Comparison of ENCODE assay signal across 9 cellular contexts in the genomic region with DNA sequence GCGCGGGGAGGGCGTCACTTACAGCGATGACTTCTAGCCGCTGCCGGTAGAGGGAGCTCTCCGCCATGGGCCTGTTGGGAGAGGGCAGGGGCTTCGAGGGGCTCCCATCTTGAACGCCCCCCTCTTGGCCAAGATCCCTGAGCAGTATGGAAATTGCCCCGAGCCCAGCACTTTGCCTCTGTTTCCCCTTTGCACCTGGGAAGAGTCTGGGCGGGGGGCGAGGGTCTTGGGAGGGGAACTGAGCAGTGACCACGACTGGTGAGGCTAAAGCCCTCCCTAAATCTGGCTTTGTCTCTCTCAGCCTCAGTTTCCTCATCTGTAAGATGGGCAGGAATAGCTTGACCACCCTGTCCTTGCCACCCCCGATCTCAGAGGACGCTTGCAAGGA. TPM values are rescaled to one million over a fixed set of nuclear protein-coding genes. Genes with fewer than 3 reads are reported as not detected.
DNase-seq lines count a peak whose midpoint lies in the region; ATAC-seq, FAIRE-seq and TF ChIP-seq lines count a peak whose summit lies in the region.
"Had no signal": no experiment of that assay in that cellular context is flagged by ENCODE, and none has a peak within 500 bp of the region (broad histone marks: within the 10 kb centered on the region; RNA-seq: fewer than 3 reads in every experiment).

No MANE protein-coding gene starts in this region.

- H3K4me3 ChIP-seq in A549, result no peak overlapping the region

- FAIRE-seq in A549 (lab: Jason Lieb, UNC) (no peak), GM12892 (lab: Jason Lieb, UNC) (no peak)

- TF ChIP-seq EP300 in A549 (IDR thresholded peaks at IDR 0.05), result no peak

- CTCF ChIA-PET in A549 (lab: Yijun Ruan, JAX), result interaction anchor here (0.6 to 8.8 kb wide), 35 partner anchors 9 to 428 kb away, joined by 3 to 93 read pairs (median 4); partner anchors contain the start of genes ASF1B, IL27RA, MISP3 and NANOS3

- TF ChIP-seq CTCF in A549 (IDR thresholded peaks at IDR 0.05) (peak; percentile 66), HFFc6 (IDR thresholded peaks at IDR 0.05) (peak; percentile 86), type B pancreatic cell (conservative IDR thresholded peaks at IDR 0.05) (peak; percentile 76)

- no peaks in the 10 kb centered on the region for H3K9me3 ChIP-seq in A549

- peaks cover 4% of the 10 kb centered on the region; the same call in 1 of the 2 replicates for H3K4me1 Mint-ChIP-seq in HFFc6 (ENCODE audit: low read depth)
- H3K4me1 Mint-ChIP-seq in activated T-helper 17 cell treated with anti-CD3 and anti-CD28 coated beads, Interleukin-2, amount 50 U/mL, for 72 hours, result peaks cover 8% of the 10 kb centered on the region
- peaks cover 5% of the 10 kb centered on the region for H3K4me1 Mint-ChIP-seq in type B pancreatic cell (ENCODE audit: unreplicated experiment)

- no peaks in the 10 kb centered on the region for H3K36me3 Mint-ChIP-seq in HFFc6 (ENCODE audit: low read depth)
- no peaks in the 10 kb centered on the region for H3K36me3 Mint-ChIP-seq in activated T-helper 17 cell treated with anti-CD3 and anti-CD28 coated beads, Interleukin-2, amount 50 U/mL, for 72 hours (ENCODE audit: low read depth)
- no peaks in the 10 kb centered on the region for H3K36me3 Mint-ChIP-seq in type B pancreatic cell
- H3K36me3 Mint-ChIP-seq: activated naive CD4-positive, alpha-beta T cell treated with anti-CD3 and anti-CD28 coated beads, Interleukin-2, amount 50 U/mL, for 72 hours had no signal

- 19% methylated on average over 15 of the region's 15 CpGs for WGBS in A549 (ENCODE audit: missing lambda C conversion rate)

- no peak for TF ChIP-seq RAD21 in A549 (conservative IDR thresholded peaks at IDR 0.05 in 1 of 2, IDR thresholded peaks at IDR 0.05 in 1 of 2)

- no peak for TF ChIP-seq POLR2A in A549 (IDR thresholded peaks at IDR 0.05; ENCODE audit: low read length)
- TF ChIP-seq POLR2A in GM12892 (IDR thresholded peaks at IDR 0.05; ENCODE audit: low read depth, low read length), result no peak

- no peak for DNase-seq in A549 (ENCODE audit: low read depth in 1 of 2, low spot score in 1 of 2)
- no peak for DNase-seq in HFFc6
- DNase-seq in iPS-NIHi7 (ENCODE audit: extremely low spot score), result peak; percentile 69
- no peak for DNase-seq in type B pancreatic cell (ENCODE audit: extremely low spot score, unreplicated experiment)
- no peak for DNase-seq in GM12892 (ENCODE audit: insufficient read length)
- DNase-seq in GF-D8 (lab: John Stamatoyannopoulos, UW), result no peak

- H3K27ac ChIP-seq in A549, result peak overlapping the region in 1 of 2 experiments; percentile 87; a peak in 2 of 6 replicates

- peaks cover 20% of the 10 kb centered on the region for H3K4me1 ChIP-seq in A549

- H3K4me3 Mint-ChIP-seq in HFFc6 (no peak overlapping the region), type B pancreatic cell (no peak overlapping the region)
- H3K4me3 Mint-ChIP-seq in activated T-helper 17 cell treated with anti-CD3 and anti-CD28 coated beads, Interleukin-2, amount 50 U/mL, for 72 hours, result peak overlapping the region; percentile 72

- POLR2A ChIA-PET in A549 (lab: Yijun Ruan, JAX), result interaction anchor here (0.8 kb wide), 1 partner anchor 13 kb away, joined by 3 read pairs; no protein-coding TSS in a partner anchor

- peak overlapping the region; percentile 95 for H3K4me2 ChIP-seq in A549

- H3K27ac Mint-ChIP-seq in HFFc6, result no peak overlapping the region
- H3K27ac Mint-ChIP-seq in activated T-helper 17 cell treated with anti-CD3 and anti-CD28 coated beads, Interleukin-2, amount 50 U/mL, for 72 hours, result no peak overlapping the region
- no peak overlapping the region for H3K27ac Mint-ChIP-seq in type B pancreatic cell
- H3K27ac Mint-ChIP-seq: activated naive CD4-positive, alpha-beta T cell treated with anti-CD3 and anti-CD28 coated beads, Interleukin-2, amount 50 U/mL, for 72 hours had no signal

- peak in 1 of 2 experiments; percentile 61; a peak in 3 of 6 replicates for ATAC-seq in A549
- ATAC-seq in activated T-helper 17 cell treated with anti-CD3 and anti-CD28 coated beads, Interleukin-2, amount 50 U/mL, for 72 hours (replicated peaks), result peak; percentile 43
- no peak for ATAC-seq in HG03159 (IDR thresholded peaks at IDR 0.05; ENCODE audit: unreplicated experiment)

- peaks cover 16% of the 10 kb centered on the region for H3K27me3 Mint-ChIP-seq in HFFc6 (ENCODE audit: insufficient read depth)
- H3K27me3 Mint-ChIP-seq in activated T-helper 17 cell treated with anti-CD3 and anti-CD28 coated beads, Interleukin-2, amount 50 U/mL, for 72 hours, result peaks cover 11% of the 10 kb centered on the region
- H3K27me3 Mint-ChIP-seq in type B pancreatic cell, result peaks cover 39% of the 10 kb centered on the region

- no peaks in the 10 kb centered on the region for H3K9me3 Mint-ChIP-seq in HFFc6
- H3K9me3 Mint-ChIP-seq in activated T-helper 17 cell treated with anti-CD3 and anti-CD28 coated beads, Interleukin-2, amount 50 U/mL, for 72 hours, result no peaks in the 10 kb centered on the region
- H3K9me3 Mint-ChIP-seq in type B pancreatic cell, result no peaks in the 10 kb centered on the region
- H3K9me3 Mint-ChIP-seq: activated naive CD4-positive, alpha-beta T cell treated with anti-CD3 and anti-CD28 coated beads, Interleukin-2, amount 50 U/mL, for 72 hours had no signal

TF ChIP-seq in A549, 52 proteins besides CTCF, POLR2A, EP300 and RAD21 (continues in another document):
- no peak for TF ChIP-seq RCOR1 (IDR thresholded peaks at IDR 0.05; ENCODE audit: low read depth, low read length)
- TF ChIP-seq HDAC2 (IDR thresholded peaks at IDR 0.05), result no peak
- no peak for TF ChIP-seq MAFK (IDR thresholded peaks at IDR 0.05; ENCODE audit: partially characterized antibody)

RNA-seq across cellular contexts. Expression of gene PALM3, which starts 2.8 kb away (rescaled TPM):
- 0.73 and 0.96 TPM in 2 replicates for polyA plus RNA-seq in A549 (2011; rRNA removed)
- polyA plus RNA-seq in A549 (2012; cell fraction: cytosol; rRNA removed), result 2.3 and 2.6 TPM in 2 replicates
- 2.0 and 2.4 TPM in 2 replicates for polyA plus RNA-seq in A549 (2012; cell fraction: nucleus; rRNA removed)
- polyA plus RNA-seq in A549 (2017; fragmentation: RNase III; extraction: RNeasy Plus Mini Kit Qiagen cat#74134 plus additional on column Dnase treatment), result 7.9 to 12.1 TPM (median 10.2 TPM) in 3 replicates
- 0.92 TPM in 1 of 2 replicates, not detected in the other for polyA minus RNA-seq in A549 (2011; rRNA and poly(A)+ RNA removed)
- total RNA-seq in HFFc6 (2021; fragmentation: NEBNext Ultra II Directional; extraction: Animal tissue kit (Norgen Biotek cat#: 25700)), result 1 to 10 TPM; 1.2 to 4.0 (median 2.8) TPM
- total RNA-seq in activated T-helper 17 cell treated with anti-CD3 and anti-CD28 coated beads, Interleukin-2, amount 50 U/mL, for 72 hours, result not detected
- 0.83 and 8.1 TPM in 2 replicates for total RNA-seq in type B pancreatic cell (ENCODE audit: low replicate concordance)
- polyA plus RNA-seq in GM12892 (2012; ENCODE audit: missing spikeins), result not detected
- total RNA-seq: activated naive CD4-positive, alpha-beta T cell treated with anti-CD3 and anti-CD28 coated beads, Interleukin-2, amount 50 U/mL, for 72 hours had no signal

RNA-seq across cellular contexts. Expression of gene MISP3, which starts 13.5 kb away (rescaled TPM):
- polyA plus RNA-seq in A549 (2011; rRNA removed) (1.3 and 1.9 TPM in 2 replicates), A549 (2017; fragmentation: RNase III; extraction: RNeasy Plus Mini Kit Qiagen cat#74134 plus additional on column Dnase treatment) (2.1 to 2.8 TPM (median 2.3 TPM) in 3 replicates)
- polyA plus RNA-seq in A549 (2012; cell fraction: cytosol; rRNA removed), result 3.9 and 4.1 TPM in 2 replicates
- 2.6 and 3.8 TPM in 2 replicates for polyA plus RNA-seq in A549 (2012; cell fraction: nucleus; rRNA removed)
- 0.12 and 0.29 TPM in 2 replicates for polyA minus RNA-seq in A549 (2011; rRNA and poly(A)+ RNA removed)
- 1 to 10 TPM in 2 of 6 experiments, under 1 TPM in 4; 0.62 to 1.2 (median 0.88) TPM for total RNA-seq in HFFc6 (2021; fragmentation: NEBNext Ultra II Directional; extraction: Animal tissue kit (Norgen Biotek cat#: 25700))
- 1 to 10 TPM; 1.5 to 4.1 TPM for total RNA-seq in activated T-helper 17 cell treated with anti-CD3 and anti-CD28 coated beads, Interleukin-2, amount 50 U/mL, for 72 hours
- 3.1 and 3.6 TPM in 2 replicates for total RNA-seq in type B pancreatic cell (ENCODE audit: low replicate concordance)
- 0.64 TPM for polyA plus RNA-seq in GM12892 (2012; ENCODE audit: missing spikeins)

RNA-seq across cellular contexts. Expression of gene C19orf67, which starts 26.5 kb away (rescaled TPM):
- polyA plus RNA-seq in A549 (2011; rRNA removed), result not detected in 2 replicates
- polyA plus RNA-seq in A549 (2012; cell fraction: cytosol; rRNA removed), result not detected in 2 replicates
- not detected in 2 replicates for polyA plus RNA-seq in A549 (2012; cell fraction: nucleus; rRNA removed)
- polyA plus RNA-seq in A549 (2017; fragmentation: RNase III; extraction: RNeasy Plus Mini Kit Qiagen cat#74134 plus additional on column Dnase treatment), result not detected in 3 replicates
- polyA minus RNA-seq in A549 (2011; rRNA and poly(A)+ RNA removed), result not detected in 2 replicates
- not detected for total RNA-seq in HFFc6 (2021; fragmentation: NEBNext Ultra II Directional; extraction: Animal tissue kit (Norgen Biotek cat#: 25700))
- total RNA-seq in activated T-helper 17 cell treated with anti-CD3 and anti-CD28 coated beads, Interleukin-2, amount 50 U/mL, for 72 hours, result under 1 TPM in 1 of 2 donors, not detected in 1; 0.42 TPM
- not detected in 2 replicates for total RNA-seq in type B pancreatic cell (ENCODE audit: low replicate concordance)
- polyA plus RNA-seq in GM12892 (2012; ENCODE audit: missing spikeins), result not detected
- total RNA-seq: activated naive CD4-positive, alpha-beta T cell treated with anti-CD3 and anti-CD28 coated beads, Interleukin-2, amount 50 U/mL, for 72 hours had no signal

RNA-seq across cellular contexts. Expression of gene IL27RA, which starts 27.5 kb away (rescaled TPM):
- polyA plus RNA-seq in A549 (2011; rRNA removed) (3.0 and 3.1 TPM in 2 replicates), A549 (2017; fragmentation: RNase III; extraction: RNeasy Plus Mini Kit Qiagen cat#74134 plus additional on column Dnase treatment) (4.0 to 4.6 TPM (median 4.5 TPM) in 3 replicates)
- 3.3 and 4.6 TPM in 2 replicates for polyA plus RNA-seq in A549 (2012; cell fraction: cytosol; rRNA removed)
- polyA plus RNA-seq in A549 (2012; cell fraction: nucleus; rRNA removed), result 5.8 and 6.0 TPM in 2 replicates
- polyA minus RNA-seq in A549 (2011; rRNA and poly(A)+ RNA removed), result 2.7 TPM in 2 replicates
- 1 to 10 TPM; 4.7 to 6.1 (median 5.1) TPM for total RNA-seq in HFFc6 (2021; fragmentation: NEBNext Ultra II Directional; extraction: Animal tissue kit (Norgen Biotek cat#: 25700))
- 10 to 100 TPM; 52.1 to 53.9 TPM for total RNA-seq in activated T-helper 17 cell treated with anti-CD3 and anti-CD28 coated beads, Interleukin-2, amount 50 U/mL, for 72 hours
- total RNA-seq in type B pancreatic cell (ENCODE audit: low replicate concordance), result 0.95 and 2.8 TPM in 2 replicates
- polyA plus RNA-seq in GM12892 (2012; ENCODE audit: missing spikeins), result 6.5 TPM

RNA-seq across cellular contexts. Expression of gene RLN3, which starts 31.1 kb away (rescaled TPM):
- polyA plus RNA-seq in A549 (2011; rRNA removed) (not detected in 2 replicates), A549 (2017; fragmentation: RNase III; extraction: RNeasy Plus Mini Kit Qiagen cat#74134 plus additional on column Dnase treatment) (not detected in 3 replicates)
- not detected in 2 replicates for polyA plus RNA-seq in A549 (2012; cell fraction: cytosol; rRNA removed)
- polyA plus RNA-seq in A549 (2012; cell fraction: nucleus; rRNA removed), result not detected in 2 replicates
- polyA minus RNA-seq in A549 (2011; rRNA and poly(A)+ RNA removed), result not detected in 2 replicates
- not detected for total RNA-seq in HFFc6 (2021; fragmentation: NEBNext Ultra II Directional; extraction: Animal tissue kit (Norgen Biotek cat#: 25700))
- total RNA-seq in activated T-helper 17 cell treated with anti-CD3 and anti-CD28 coated beads, Interleukin-2, amount 50 U/mL, for 72 hours, result not detected
- total RNA-seq in type B pancreatic cell (ENCODE audit: low replicate concordance), result not detected in 2 replicates
- not detected for polyA plus RNA-seq in GM12892 (2012; ENCODE audit: missing spikeins)
- total RNA-seq: activated naive CD4-positive, alpha-beta T cell treated with anti-CD3 and anti-CD28 coated beads, Interleukin-2, amount 50 U/mL, for 72 hours had no signal
